17 cellular contexts compared by ENCODE assay signal in the genomic region with DNA sequence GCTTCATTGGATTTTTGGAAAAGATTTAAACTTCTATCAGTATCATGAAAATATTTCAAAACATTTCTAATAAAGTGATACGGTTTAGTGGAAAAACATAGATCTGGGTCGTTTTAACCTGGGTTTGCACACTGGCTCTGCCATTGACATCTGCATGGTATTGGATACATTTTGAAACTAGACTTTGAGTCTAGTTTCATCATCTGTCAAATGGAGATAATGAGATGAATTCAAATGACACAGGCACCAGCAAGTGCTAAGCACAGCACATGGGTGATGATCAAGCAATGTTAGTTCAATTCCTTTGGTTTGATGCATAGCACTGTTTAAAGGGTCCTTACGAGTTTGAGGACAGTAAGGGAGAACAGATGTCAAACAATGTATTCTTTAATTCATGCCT.
DNase-seq lines count a peak whose midpoint lies in the region; ATAC-seq and TF ChIP-seq lines count a peak whose summit lies in the region.
"Had no signal": no experiment of that assay in that cellular context is flagged by ENCODE, and none has a peak within 500 bp of the region (broad histone marks: within the 10 kb centered on the region; RNA-seq: fewer than 3 reads in every experiment).

No MANE protein-coding gene starts in this region.

- H3K27me3 ChIP-seq in OCI-LY3 (ENCODE audit: low read depth, low read length) = no peaks in the 10 kb centered on the region
- H3K27me3 ChIP-seq in dorsolateral prefrontal cortex = no peaks in the 10 kb centered on the region

- intact Hi-C loops in dorsolateral prefrontal cortex (cut with DNase I) = no loop called here

- no peak overlapping the region for H3K27ac Mint-ChIP-seq in mesothelial cell of epicardium
- H3K27ac Mint-ChIP-seq: CD4-positive, alpha-beta T cell; HFFc6; IgD-negative memory B cell had no signal

- no peaks in the 10 kb centered on the region for H4K20me1 ChIP-seq in OCI-LY3 (ENCODE audit: insufficient read depth, low read length)

- H3K9ac ChIP-seq in OCI-LY3 (ENCODE audit: low read length) = peak overlapping the region; percentile 6; the same call in 1 of the 2 replicates

- H2AFZ ChIP-seq in OCI-LY3 (ENCODE audit: low read depth, low read length) = 0 out of 2 replicates have a peak overlapping the region, but pooled peaks have one; percentile 18

- H3K9me3 ChIP-seq in OCI-LY3 (ENCODE audit: insufficient read depth, low read length) = no peaks in the 10 kb centered on the region
- H3K9me3 ChIP-seq: Caco-2 had no signal

- H3K36me3 ChIP-seq in OCI-LY3 (replicated peaks; ENCODE audit: low read depth, low read length) = no peaks in the 10 kb centered on the region

- H3K4me3 Mint-ChIP-seq in mesothelial cell of epicardium = no peak overlapping the region
- H3K4me3 Mint-ChIP-seq: CD4-positive, alpha-beta T cell; HFFc6; IgD-negative memory B cell had no signal

- H3K36me3 Mint-ChIP-seq in mesothelial cell of epicardium = no peaks in the 10 kb centered on the region
- H3K36me3 Mint-ChIP-seq: IgD-negative memory B cell had no signal

- peak overlapping the region; percentile 29 for H3K4me2 ChIP-seq in OCI-LY3 (ENCODE audit: low read length)

- no peaks in the 10 kb centered on the region for H3K4me1 Mint-ChIP-seq in mesothelial cell of epicardium
- H3K4me1 Mint-ChIP-seq: IgD-negative memory B cell had no signal

- H3K27ac ChIP-seq in OCI-LY3 (ENCODE audit: low read length) (peak overlapping the region; percentile 34), dorsolateral prefrontal cortex (peak overlapping the region in 53 of 59 donors; percentile 7 to 95 (median 80)), substantia nigra (ENCODE audit: low read depth, low read length, poor library complexity, severe bottlenecking) (peak overlapping the region; percentile 1)
- H3K27ac ChIP-seq: C4-2B had no signal

- no peak for ATAC-seq in GM21723 (IDR thresholded peaks at IDR 0.05; ENCODE audit: unreplicated experiment)
- ATAC-seq: HCT116, HepG2 had no signal

- in situ Hi-C loops in ACHN (cut with HindIII; ENCODE audit: low pct_ligation_motif_present, low pct_unique_long_range_greater_than_20kb, low sequenced_read_pairs) = no loop called here

- DNase-seq in dorsolateral prefrontal cortex (no peak), substantia nigra (lab: John Stamatoyannopoulos, UW) (no peak), mesothelial cell of epicardium (ENCODE audit: low spot score in 2 of 2, unreplicated experiment in 2 of 2) (no peak), ACHN (no peak), germinal center (ENCODE audit: low spot score) (no peak)
- DNase-seq: AML-193; Caco-2; CD4-positive, alpha-beta T cell; GOT3; H7; HFFc6 had no signal

- H3K4me3 ChIP-seq in OCI-LY3 (ENCODE audit: low read length) (no peak overlapping the region), dorsolateral prefrontal cortex (no peak overlapping the region)

- H3K79me2 ChIP-seq in OCI-LY3 (ENCODE audit: low read length) = no peaks in the 10 kb centered on the region

- H3K27me3 Mint-ChIP-seq in mesothelial cell of epicardium (ENCODE audit: low read depth) = no peaks in the 10 kb centered on the region
- H3K27me3 Mint-ChIP-seq: CD4-positive, alpha-beta T cell; IgD-negative memory B cell had no signal

- peaks cover 36% of the 10 kb centered on the region for H3K4me1 ChIP-seq in OCI-LY3 (ENCODE audit: low read length)
- H3K4me1 ChIP-seq: Caco-2 had no signal

- H3K9me3 Mint-ChIP-seq in mesothelial cell of epicardium = no peaks in the 10 kb centered on the region
- H3K9me3 Mint-ChIP-seq: CD4-positive, alpha-beta T cell had no signal

- no peak for TF ChIP-seq CTCF in OCI-LY3 (IDR thresholded peaks at IDR 0.05; ENCODE audit: low read depth, low read length)
- no peak for TF ChIP-seq CTCF in dorsolateral prefrontal cortex (IDR thresholded peaks at IDR 0.05 in 54 of 56, conservative IDR thresholded peaks at IDR 0.05 in 2 of 56; ENCODE audit: low read depth in 1 of 56, partially characterized antibody in 56 of 56)
- no peak for TF ChIP-seq CTCF in mesothelial cell of epicardium (IDR thresholded peaks at IDR 0.05; ENCODE audit: unreplicated experiment)

Comparison
In these comparisons a context has a peak if more than half of its experiments do, and no peak if none do; other contexts are left out.
1. H3K27ac ChIP-seq: peak in every context shown above with its lines; median percentile 80 in dorsolateral prefrontal cortex; 34 in OCI-LY3; 1 in substantia nigra.